In the genomic region with DNA sequence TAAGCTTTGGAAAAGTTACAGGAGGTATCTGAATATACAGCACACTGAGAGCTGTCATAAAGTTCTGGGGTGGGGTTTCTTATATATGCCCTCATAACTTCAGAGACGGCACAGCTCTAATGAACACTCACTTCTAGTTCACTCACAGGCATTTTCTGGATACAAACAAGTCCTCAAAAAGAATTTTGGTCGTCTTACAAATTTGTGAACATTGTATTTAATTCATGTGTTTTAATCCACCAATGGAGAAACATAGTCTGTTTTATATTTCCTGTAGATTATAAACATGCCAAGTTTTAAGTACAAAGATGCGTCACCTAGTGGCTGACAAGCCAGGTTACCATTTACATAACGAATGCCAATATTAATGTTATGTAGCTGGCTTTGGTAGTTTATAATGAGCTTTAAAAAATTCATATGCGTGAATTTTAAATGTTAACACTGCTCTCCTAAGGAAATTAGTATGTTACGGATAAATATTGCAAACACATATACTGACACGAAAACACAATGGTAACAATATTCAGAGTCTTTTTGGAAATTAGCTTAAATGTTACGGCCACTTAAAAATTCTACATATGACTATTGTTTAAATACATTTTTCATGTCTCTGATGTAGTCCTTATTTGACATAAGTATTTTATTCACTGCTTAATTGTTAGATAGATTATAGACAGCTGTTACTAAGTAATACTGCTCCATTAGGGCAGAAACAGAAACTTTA, we compare ENCODE assay signal across 9 cellular contexts. TPM values are rescaled to one million over a fixed set of nuclear protein-coding genes. Genes with fewer than 3 reads are reported as not detected.
DNase-seq lines count a peak whose midpoint lies in the region; ATAC-seq and TF ChIP-seq lines count a peak whose summit lies in the region.
"Had no signal": no experiment of that assay in that cellular context is flagged by ENCODE, and none has a peak within 500 bp of the region (broad histone marks: within the 10 kb centered on the region; RNA-seq: fewer than 3 reads in every experiment).

No MANE protein-coding gene starts in this region.

- no peak for ATAC-seq in HG03432 (IDR thresholded peaks at IDR 0.05; ENCODE audit: unreplicated experiment)

- DNase-seq in EL (peak; percentile 64), RPMI7951 (ENCODE audit: low read depth) (peak; percentile 42), fibroblast of villous mesenchyme (ENCODE audit: low read depth) (peak; percentile 83), NCI-H226 (no peak)
- DNase-seq in activated effector memory CD4-positive, alpha-beta T cell treated with Interleukin-2 at 50 U/mL for 16 hours = no peak
- DNase-seq in activated CD4-positive, alpha-beta T cell treated with anti-CD3 and anti-CD28 coated beads, Interleukin-2, amount 50 U/mL, for 48 hours = no peak
- DNase-seq: NCI-H2081 treated with DMSO at 0.1 percent for 48 hours had no signal

- peaks cover 16% of the 10 kb centered on the region for H3K4me1 ChIP-seq in rectal smooth muscle tissue (ENCODE audit: control insufficient read depth, insufficient read depth, low read length)

- peak overlapping the region; percentile 27 for H3K9ac ChIP-seq in rectal smooth muscle tissue (ENCODE audit: low read length)

- H3K4me3 ChIP-seq in fibroblast of villous mesenchyme (ENCODE audit: low read depth, low read length) (peak overlapping the region; percentile 99), rectal smooth muscle tissue (ENCODE audit: low read length) (peak overlapping the region; percentile 71)

- TF ChIP-seq CTCF in fibroblast of villous mesenchyme (IDR thresholded peaks at IDR 0.05; ENCODE audit: insufficient read depth, low read depth, low read length) = peak; percentile 36

- H3K27ac ChIP-seq in rectal smooth muscle tissue (ENCODE audit: low read depth, low read length) = peak overlapping the region; percentile 95

- H3K36me3 ChIP-seq in rectal smooth muscle tissue (ENCODE audit: control insufficient read depth, insufficient read depth, low read length) = no peaks in the 10 kb centered on the region

- no peaks in the 10 kb centered on the region for H3K27me3 ChIP-seq in rectal smooth muscle tissue (ENCODE audit: control insufficient read depth, insufficient read depth, low read length)

RNA-seq across cellular contexts. Expression of a gene that starts 2.5 kb away (rescaled TPM):
- total RNA-seq in RPMI7951 (2014; rRNA removed; shearing (Covaris generic)) = 33.6 and 39.9 TPM in 2 replicates
- total RNA-seq in fibroblast of villous mesenchyme = 3,024 and 3,294 TPM in 2 replicates

Comparison
In these comparisons a context has a peak if more than half of its experiments do, and no peak if none do; other contexts are left out.
1. DNase-seq: peak in EL (single experiment), RPMI7951 (single experiment) and fibroblast of villous mesenchyme (single experiment); none in activated effector memory CD4-positive, alpha-beta T cell treated with Interleukin-2 at 50 U/mL for 16 hours (single experiment), activated CD4-positive, alpha-beta T cell treated with anti-CD3 and anti-CD28 coated beads, Interleukin-2, amount 50 U/mL, for 48 hours (0 of 2) and NCI-H226 (single experiment).
2. RNA of a gene that starts 2.5 kb away (total RNA-seq): 3,024 to 3,294 TPM in fibroblast of villous mesenchyme; 33.6 to 39.9 TPM in RPMI7951; every median in the first group is over 10 times any median in the second.